In the genomic region with DNA sequence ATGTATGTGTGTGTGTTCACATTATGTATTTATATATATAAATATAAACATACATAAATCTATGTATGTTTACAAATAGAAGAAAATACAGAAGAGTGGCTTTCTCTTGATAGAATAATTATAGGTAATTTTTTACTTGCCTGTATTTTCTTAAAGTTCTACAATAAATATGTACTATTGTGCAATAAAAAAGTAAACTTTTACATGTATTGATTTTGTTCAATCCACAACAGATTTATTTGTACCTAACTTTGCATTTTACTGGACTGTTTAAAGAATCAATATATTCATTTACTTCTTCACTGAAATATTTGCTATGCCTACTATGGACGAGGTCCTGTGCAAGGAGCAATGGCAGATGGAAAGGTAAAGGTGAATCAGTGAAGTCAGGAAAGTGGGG, we compare ENCODE assay signal across 32 cellular contexts.
"Had no signal": no experiment of that assay in that cellular context is flagged by ENCODE, and none has a peak within 500 bp of the region (broad histone marks: within the 10 kb centered on the region; RNA-seq: fewer than 3 reads in every experiment).

No MANE protein-coding gene starts in this region.

- H3K27ac ChIP-seq: adrenal gland, cardiac muscle cell, VCaP had no signal

- H3K36me3 ChIP-seq: adrenal gland, cardiac muscle cell had no signal

- H3K27me3 ChIP-seq: adrenal gland, cardiac muscle cell had no signal

- H3K9me3 ChIP-seq: adrenal gland had no signal

- ATAC-seq: activated CD8-positive, alpha-beta T cell treated with anti-CD3 and anti-CD28 coated beads for 36 hours; activated naive CD4-positive, alpha-beta T cell treated with anti-CD3 and anti-CD28 coated beads, Interleukin-2, amount 50 U/mL, for 72 hours; activated T-cell treated with anti-CD3 and anti-CD28 coated beads, Interleukin-2, amount 50 U/mL, for 4 hours; activated T-cell treated with anti-CD3 and anti-CD28 coated beads, Interleukin-2, amount 50 U/mL, for 72 hours; activated T-helper 17 cell treated with anti-CD3 and anti-CD28 coated beads, Interleukin-2, amount 50 U/mL, for 72 hours had no signal

- DNase-seq: activated B cell treated with CpG ODN at 0.5 μM for 24 hours; activated CD4-positive, alpha-beta memory T cell treated with anti-CD3 and anti-CD28 coated beads for 36 hours; activated CD4-positive, alpha-beta T cell treated with anti-CD3 and anti-CD28 coated beads for 4 hours; activated CD4-positive, alpha-beta T cell treated with anti-CD3 and anti-CD28 coated beads, Interleukin-2, amount 10 ng/mL, durations not matched to agents 24 days and 14 days; activated CD4-positive, alpha-beta T cell treated with anti-CD3 and anti-CD28 coated beads, Interleukin-2, amount 50 U/mL, for 1 hour; activated CD4-positive, alpha-beta T cell treated with anti-CD3 and anti-CD28 coated beads, Interleukin-2, amount 50 U/mL, for 4 hours; activated CD4-positive, CD25-positive, alpha-beta regulatory T cell treated with anti-CD3 and anti-CD28 coated beads, Interleukin-2, amount 50 U/mL, for 72 hours; activated CD8-positive, alpha-beta memory T cell treated with anti-CD3 and anti-CD28 coated beads, Interleukin-2, amount 50 U/mL, for 4 hours; activated CD8-positive, alpha-beta T cell treated with anti-CD3 and anti-CD28 coated beads for 36 hours; activated effector memory CD4-positive, alpha-beta T cell treated with anti-CD3 and anti-CD28 coated beads, Interleukin-2, amount 50 U/mL, for 16 hours; activated gamma-delta T cell treated with Interleukin-2 at 50 U/mL for 16 hours; activated naive CD4-positive, alpha-beta T cell; activated naive CD4-positive, alpha-beta T cell treated with anti-CD3 and anti-CD28 coated beads for 36 hours; activated naive CD4-positive, alpha-beta T cell treated with anti-CD3 and anti-CD28 coated beads, Interleukin-2, amount 50 U/mL, for 16 hours; activated naive CD8-positive, alpha-beta T cell treated with anti-CD3 and anti-CD28 coated beads for 36 hours; activated T-cell treated with anti-CD3 and anti-CD28 coated beads for 4 hours; activated T-cell treated with anti-CD3 and anti-CD28 coated beads, Interleukin-2, amount 50 U/mL, for 1 hour; activated T-cell treated with anti-CD3 and anti-CD28 coated beads, Interleukin-2, amount 50 U/mL, for 4 hours; activated T-cell treated with anti-CD3 and anti-CD28 coated beads, Interleukin-2, amount 50 U/mL, for 72 hours; adrenal gland; amniotic stem cell; aorta; cerebellar nuclear complex; T-helper 1 cell; T-helper 2 cell; T-helper 9 cell had no signal

- FAIRE-seq: bronchial epithelial cell, TTC549 had no signal

- H3K4me3 ChIP-seq: adrenal gland, cardiac muscle cell had no signal

- H3K4me1 ChIP-seq: adrenal gland had no signal
